Comparison of ENCODE assay signal across 20 cellular contexts in the genomic region with DNA sequence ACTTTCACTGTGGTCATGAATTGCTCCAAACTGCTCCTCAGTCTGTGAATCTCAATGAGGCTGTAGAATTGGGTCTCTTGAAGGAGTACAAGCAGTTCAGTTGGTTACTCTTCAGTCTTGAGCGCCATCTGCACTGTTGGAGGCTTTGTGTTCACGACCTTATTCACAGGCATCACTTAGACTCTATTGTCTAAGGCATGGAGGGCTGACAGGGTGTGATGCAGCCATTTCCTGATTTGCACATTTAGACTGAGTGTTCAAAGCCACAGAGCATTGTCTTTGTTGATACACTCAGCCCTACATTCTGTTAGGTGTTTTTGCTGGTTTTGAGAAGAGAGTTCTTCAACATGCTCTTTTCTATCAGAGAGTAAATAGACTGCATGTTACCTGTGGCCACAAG.
"Had no signal": no experiment of that assay in that cellular context is flagged by ENCODE, and none has a peak within 500 bp of the region (broad histone marks: within the 10 kb centered on the region; RNA-seq: fewer than 3 reads in every experiment).

No MANE protein-coding gene starts in this region.

- H3K9me3 Mint-ChIP-seq: T-cell had no signal

- H3K27ac Mint-ChIP-seq: activated CD8-positive, alpha-beta T cell treated with anti-CD3 and anti-CD28 coated beads, Interleukin-2, amount 10 ng/mL, durations not matched to agents 7 days and 5 days; T-cell had no signal

- H3K27me3 ChIP-seq: breast epithelium, MG63 had no signal

- H3K36me3 ChIP-seq: breast epithelium, MG63 had no signal

- H3K4me1 ChIP-seq: breast epithelium had no signal

- H3K36me3 Mint-ChIP-seq: T-cell had no signal

- H3K27ac ChIP-seq: breast epithelium had no signal

- DNase-seq: activated CD4-positive, alpha-beta T cell treated with anti-CD3 and anti-CD28 coated beads for 48 hours; activated CD4-positive, alpha-beta T cell treated with anti-CD3 and anti-CD28 coated beads, Interleukin-2, amount 50 U/mL, for 4 hours; activated CD8-positive, alpha-beta memory T cell treated with anti-CD3 and anti-CD28 coated beads, Interleukin-2, amount 50 U/mL, for 48 hours; activated CD8-positive, alpha-beta T cell treated with anti-CD3 and anti-CD28 coated beads, Interleukin-2, amount 10 ng/mL, durations not matched to agents 7 days and 5 days; activated naive CD4-positive, alpha-beta T cell treated with anti-CD3 and anti-CD28 coated beads, Interleukin-2, amount 50 U/mL, for 16 hours; activated T-cell treated with anti-CD3 and anti-CD28 coated beads, Interleukin-2, amount 50 U/mL, for 1 hour; aorta; MG63; MV-4-11; NCI-H1092 treated with DMSO at 0.1 percent for 48 hours; NCI-H1417 treated with DMSO at 0.1 percent for 48 hours; NCI-H1694; NCI-H2029; NCI-H2107; NCI-H446; NCI-H524 treated with DMSO at 0.1 percent for 48 hours; NCI-H82; SIG-M5; T-cell had no signal

- H3K4me3 Mint-ChIP-seq: activated CD8-positive, alpha-beta T cell treated with anti-CD3 and anti-CD28 coated beads, Interleukin-2, amount 10 ng/mL, durations not matched to agents 7 days and 5 days; T-cell had no signal

- ATAC-seq: activated CD8-positive, alpha-beta T cell treated with anti-CD3 and anti-CD28 coated beads, Interleukin-2, amount 10 ng/mL, durations not matched to agents 7 days and 5 days; T-cell had no signal

- H3K9me3 ChIP-seq: breast epithelium, MG63 had no signal

- H3K4me3 ChIP-seq: breast epithelium, MG63 had no signal
